10 cellular contexts compared by ENCODE assay signal in the genomic region with DNA sequence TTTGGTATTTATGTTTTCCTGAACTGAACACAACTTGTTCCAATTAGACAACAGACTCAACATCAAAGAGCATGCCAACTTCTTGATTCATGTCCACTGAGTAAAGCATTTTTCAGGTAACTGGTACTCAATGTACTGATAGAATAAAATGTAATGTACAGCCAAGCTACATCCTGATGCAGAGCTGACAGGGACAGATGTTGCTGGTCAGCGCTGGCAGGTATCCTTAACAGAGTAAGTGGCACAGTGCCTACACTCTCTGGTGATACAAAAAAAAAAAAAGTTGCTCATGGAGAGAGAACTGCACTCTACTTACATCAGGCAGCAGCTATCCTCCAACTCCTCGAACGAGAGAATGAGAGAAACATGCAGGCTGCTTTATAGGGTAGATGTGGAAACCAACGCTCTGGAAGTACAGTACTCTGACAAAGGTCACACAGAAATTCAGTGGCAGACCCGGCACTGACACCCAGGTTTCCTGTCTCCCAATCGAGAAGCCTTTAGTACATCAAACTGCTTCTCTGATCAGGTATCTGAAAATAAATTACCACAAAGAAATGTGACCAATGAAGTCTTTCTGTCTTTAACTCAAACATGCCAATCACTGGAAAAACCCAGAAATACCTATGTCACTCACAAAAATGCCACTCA. TPM values are rescaled to one million over a fixed set of nuclear protein-coding genes. Genes with fewer than 3 reads are reported as not detected.
DNase-seq lines count a peak whose midpoint lies in the region; ATAC-seq and TF ChIP-seq lines count a peak whose summit lies in the region.
"Had no signal": no experiment of that assay in that cellular context is flagged by ENCODE, and none has a peak within 500 bp of the region (broad histone marks: within the 10 kb centered on the region; RNA-seq: fewer than 3 reads in every experiment).

No MANE protein-coding gene starts in this region.

- no peaks in the 10 kb centered on the region for H3K9me3 ChIP-seq in CD4-positive, alpha-beta T cell (ENCODE audit: control insufficient read depth, low read length)
- H3K9me3 ChIP-seq in OCI-LY7 (ENCODE audit: low read length) = no peaks in the 10 kb centered on the region
- no peaks in the 10 kb centered on the region for H3K9me3 ChIP-seq in endodermal cell (ENCODE audit: control insufficient read depth, low read length)

- 78 to 83% methylated on average over 1 to 6 of the region's 6 CpGs for WGBS in endodermal cell (ENCODE audit: insufficient coverage in 1 of 2, insufficient read length in 1 of 2), 2 experiments

- POLR2A ChIA-PET in CD4-positive, alpha-beta T cell (lab: Charles Lee) = interaction anchor here (0.6 to 1.8 kb wide), 3 partner anchors 9 to 607 kb away, joined by 3 to 4 read pairs (median 3); no protein-coding TSS in a partner anchor
- POLR2A ChIA-PET in OCI-LY7 (lab: Charles Lee) = interaction anchor here (0.8 to 7.0 kb wide), 6 partner anchors 8 to 257 kb away, joined by 3 to 68 read pairs (median 10); no protein-coding TSS in a partner anchor

- H3K4me3 ChIP-seq in OCI-LY7 (ENCODE audit: low read depth, low read length, poor library complexity, severe bottlenecking) (peak overlapping the region; percentile 94), endodermal cell (ENCODE audit: low read length) (no peak overlapping the region)

- H3K4me1 ChIP-seq in OCI-LY7 (ENCODE audit: insufficient read depth, low read length, poor library complexity, severe bottlenecking) (peaks cover 70% of the 10 kb centered on the region), endodermal cell (ENCODE audit: control insufficient read depth, insufficient read depth, low read length) (peaks cover 20% of the 10 kb centered on the region)

- H3K27ac ChIP-seq in CD4-positive, alpha-beta T cell (ENCODE audit: low read depth, low read length) = no peak overlapping the region
- H3K27ac ChIP-seq in OCI-LY7 (ENCODE audit: low read depth, low read length, poor library complexity, severe bottlenecking) (peak overlapping the region; percentile 64), endodermal cell (ENCODE audit: low read depth, low read length) (no peak overlapping the region)

- peaks cover 78% of the 10 kb centered on the region for H3K4me1 Mint-ChIP-seq in CD4-positive, alpha-beta T cell (ENCODE audit: low read depth)
- H3K4me1 Mint-ChIP-seq in endodermal cell = peaks cover 72% of the 10 kb centered on the region
- peaks cover 66% of the 10 kb centered on the region for H3K4me1 Mint-ChIP-seq in nephron

- BruUV-seq in OCI-LY7 (replicated peaks; lab: Mats Ljungman, UMichigan) = no TSS peak

- peaks cover 56% of the 10 kb centered on the region for H4K20me1 ChIP-seq in OCI-LY7 (ENCODE audit: insufficient read depth, low read length)

- H3K27ac Mint-ChIP-seq in CD4-positive, alpha-beta T cell = peak overlapping the region; percentile 82
- H3K27ac Mint-ChIP-seq in endodermal cell (no peak overlapping the region), nephron (no peak overlapping the region)
- H3K27ac Mint-ChIP-seq: mesothelial cell of epicardium had no signal

- no peak overlapping the region for H2AFZ ChIP-seq in OCI-LY7 (ENCODE audit: low read length)

- TF ChIP-seq CTCF in CD4-positive, alpha-beta T cell (IDR thresholded peaks at IDR 0.05) = no peak
- TF ChIP-seq CTCF in OCI-LY7 (conservative IDR thresholded peaks at IDR 0.05; ENCODE audit: low read length) (no peak), endodermal cell (conservative IDR thresholded peaks at IDR 0.05) (no peak), nephron (IDR thresholded peaks at IDR 0.05; ENCODE audit: unreplicated experiment in 3 of 3) (no peak)

- H3K9me3 Mint-ChIP-seq in CD4-positive, alpha-beta T cell = no peaks in the 10 kb centered on the region
- no peaks in the 10 kb centered on the region for H3K9me3 Mint-ChIP-seq in endodermal cell
- no peaks in the 10 kb centered on the region for H3K9me3 Mint-ChIP-seq in nephron
- H3K9me3 Mint-ChIP-seq: mesothelial cell of epicardium had no signal

- DNase-seq in CD4-positive, alpha-beta T cell = no peak
- DNase-seq in OCI-LY7 (ENCODE audit: low spot score) (no peak), endodermal cell (no peak), NCI-H2029 (lab: John Stamatoyannopoulos, UW) (no peak), NCI-H146 treated with DMSO at 0.1 percent for 48 hours (lab: John Stamatoyannopoulos, UW; ENCODE audit: unreplicated experiment) (no peak), germinal center (ENCODE audit: low spot score) (no peak)
- DNase-seq: cortex of kidney had no signal

- CTCF ChIA-PET in CD4-positive, alpha-beta T cell (lab: Charles Lee) = interaction anchor here (0.6 to 1.3 kb wide), 4 partner anchors 18 to 56 kb away, joined by 3 to 5 read pairs (median 3); no protein-coding TSS in a partner anchor
- CTCF ChIA-PET in OCI-LY7 (lab: Charles Lee; ENCODE audit: unreplicated experiment) = no interaction called here

- peaks cover 70% of the 10 kb centered on the region for H3K36me3 ChIP-seq in OCI-LY7 (ENCODE audit: insufficient read depth, low read length)
- no peaks in the 10 kb centered on the region for H3K36me3 ChIP-seq in endodermal cell (ENCODE audit: control insufficient read depth, insufficient read depth, low read length)

- H3K27me3 ChIP-seq in CD4-positive, alpha-beta T cell (ENCODE audit: control insufficient read depth, insufficient read depth, low read length) = no peaks in the 10 kb centered on the region
- H3K27me3 ChIP-seq in endodermal cell (ENCODE audit: control insufficient read depth, insufficient read depth, low read length, poor library complexity, severe bottlenecking) = no peaks in the 10 kb centered on the region

- no peaks in the 10 kb centered on the region for H3K27me3 Mint-ChIP-seq in CD4-positive, alpha-beta T cell
- no peaks in the 10 kb centered on the region for H3K27me3 Mint-ChIP-seq in endodermal cell (ENCODE audit: insufficient read depth)
- H3K27me3 Mint-ChIP-seq in nephron (ENCODE audit: low read depth) = no peaks in the 10 kb centered on the region

- no peak for ATAC-seq in CD4-positive, alpha-beta T cell (ENCODE audit: poor library complexity)
- no peak for ATAC-seq in GM21381 (IDR thresholded peaks at IDR 0.05; ENCODE audit: unreplicated experiment)

- intact Hi-C loops in CD4-positive, alpha-beta T cell (cut with DNase I, micrococcal nuclease) = loop anchor here in 1 of 2 experiments (10.0 kb wide), 1 partner anchor 569 kb away; no protein-coding TSS in a partner anchor
- intact Hi-C loops in OCI-LY7 (cut with micrococcal nuclease; ENCODE audit: unreplicated experiment) = no loop called here

- H3K79me2 ChIP-seq in OCI-LY7 (ENCODE audit: insufficient read depth, low read depth, low read length) = peaks cover 95% of the 10 kb centered on the region

- H3K9ac ChIP-seq in endodermal cell (ENCODE audit: extremely low read depth, low read length, poor library complexity, severe bottlenecking) = no peak overlapping the region

- peak overlapping the region; percentile 90 for H3K4me3 Mint-ChIP-seq in CD4-positive, alpha-beta T cell
- peak overlapping the region; percentile 15 for H3K4me3 Mint-ChIP-seq in endodermal cell
- H3K4me3 Mint-ChIP-seq in nephron = peak overlapping the region; percentile 3 to 31 (median 4)
- H3K4me3 Mint-ChIP-seq: mesothelial cell of epicardium had no signal

- H3K4me2 ChIP-seq in OCI-LY7 (ENCODE audit: low read length) = peak overlapping the region; percentile 85

- H3K36me3 Mint-ChIP-seq in CD4-positive, alpha-beta T cell (ENCODE audit: low read depth) = peaks cover 18% of the 10 kb centered on the region
- H3K36me3 Mint-ChIP-seq in endodermal cell (ENCODE audit: low read depth) (no peaks in the 10 kb centered on the region), nephron (ENCODE audit: low read depth) (peaks cover 3% of the 10 kb centered on the region)
- H3K36me3 Mint-ChIP-seq: mesothelial cell of epicardium had no signal

- H3K9me2 ChIP-seq in OCI-LY7 (ENCODE audit: insufficient read depth, low read length) = no peaks in the 10 kb centered on the region

RNA-seq across cellular contexts. Expression of a gene that starts 4.6 kb away (rescaled TPM):
- 10 to 100 TPM; 82.4 to 82.9 TPM for total RNA-seq in CD4-positive, alpha-beta T cell
- 165 and 179 TPM in 2 replicates for total RNA-seq in OCI-LY7 (2014; rRNA removed; shearing (Covaris generic))
- total RNA-seq in OCI-LY7 (2022) (167 and 199 TPM in 2 replicates), endodermal cell (100 to 1,000 TPM; 239 to 285 TPM)
- polyA plus RNA-seq in endodermal cell (2013, experiment 1 of 2) = 324 TPM
- polyA plus RNA-seq in endodermal cell (2013, experiment 2 of 2) = 351 TPM

Comparison
In these comparisons a context has a peak if more than half of its experiments do, and no peak if none do; other contexts are left out.
1. H3K4me3 Mint-ChIP-seq: peak in every context shown above with its lines; median percentile 90 in CD4-positive, alpha-beta T cell; 15 in endodermal cell; 4 in nephron.